Comparison of ENCODE assay signal across 10 cellular contexts in the genomic region with DNA sequence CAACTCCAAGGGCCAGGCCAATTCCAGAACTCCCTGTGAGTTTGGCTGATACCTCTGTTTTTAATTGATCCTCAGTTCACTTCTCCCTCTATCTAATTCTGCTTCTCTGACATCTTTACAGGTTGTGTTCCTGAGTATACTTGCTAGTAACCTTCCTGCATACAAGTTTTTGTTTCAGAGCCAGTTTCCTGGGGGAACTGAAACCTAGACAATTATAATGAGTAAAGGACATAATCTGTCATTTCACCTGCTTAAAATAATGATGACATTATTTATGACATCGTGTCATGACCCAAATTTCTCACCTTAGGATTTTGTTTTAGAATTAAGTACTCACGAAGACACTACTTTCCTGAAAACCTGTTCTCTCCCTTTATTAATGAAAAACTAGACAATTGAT. TPM values are rescaled to one million over a fixed set of nuclear protein-coding genes. Genes with fewer than 3 reads are reported as not detected.
DNase-seq lines count a peak whose midpoint lies in the region; ATAC-seq and TF ChIP-seq lines count a peak whose summit lies in the region.
"Had no signal": no experiment of that assay in that cellular context is flagged by ENCODE, and none has a peak within 500 bp of the region (broad histone marks: within the 10 kb centered on the region; RNA-seq: fewer than 3 reads in every experiment).

No MANE protein-coding gene starts in this region.

- no peak for DNase-seq in T-helper 17 cell
- DNase-seq in Kasumi-1 (lab: John Stamatoyannopoulos, UW): no peak
- no peak for DNase-seq in activated effector memory CD4-positive, alpha-beta T cell treated with Interleukin-2 at 50 U/mL for 16 hours
- no peak for DNase-seq in ovary
- DNase-seq: T1000 had no signal

- TF ChIP-seq POLR2A in GM15510 (IDR thresholded peaks at IDR 0.05; ENCODE audit: borderline replicate concordance, extremely low read depth, insufficient read length) (peak; percentile 20), gastroesophageal sphincter (IDR thresholded peaks at IDR 0.05) (no peak), ovary (IDR thresholded peaks at IDR 0.05) (no peak)

- H3K4me1 Mint-ChIP-seq in T-helper 17 cell: peaks cover 3% of the 10 kb centered on the region

- H3K4me1 ChIP-seq in gastroesophageal sphincter: no peaks in the 10 kb centered on the region
- no peaks in the 10 kb centered on the region for H3K4me1 ChIP-seq in ovary (ENCODE audit: insufficient read depth)

- ATAC-seq in GM19468 (IDR thresholded peaks at IDR 0.05; ENCODE audit: extremely low read depth, unreplicated experiment) (peak; percentile 38), HG03066 (IDR thresholded peaks at IDR 0.05; ENCODE audit: low read depth, unreplicated experiment) (peak; percentile 55), T-helper 17 cell (peak; percentile 53), gastroesophageal sphincter (no peak)

- H3K9me3 ChIP-seq in T-helper 17 cell (ENCODE audit: control insufficient read depth, low read length, poor library complexity, severe bottlenecking) (no peaks in the 10 kb centered on the region), gastroesophageal sphincter (no peaks in the 10 kb centered on the region), ovary (no peaks in the 10 kb centered on the region)

- H3K27ac ChIP-seq in gastroesophageal sphincter (no peak overlapping the region), ovary (no peak overlapping the region)

- 72 to 86% methylated on average over 2 of the region's 2 CpGs for WGBS in gastroesophageal sphincter (ENCODE audit: low coverage in 1 of 2), 2 donors
- 86 to 89% (median 88%) methylated on average over 2 of the region's 2 CpGs for WGBS in ovary, 3 donors

- no peak overlapping the region for H3K4me3 ChIP-seq in gastroesophageal sphincter
- H3K4me3 ChIP-seq in ovary: no peak overlapping the region

- no peaks in the 10 kb centered on the region for H3K27me3 Mint-ChIP-seq in T-helper 17 cell
- H3K27me3 Mint-ChIP-seq: activated naive CD8-positive, alpha-beta T cell had no signal

- H3K36me3 ChIP-seq in gastroesophageal sphincter: no peaks in the 10 kb centered on the region
- no peaks in the 10 kb centered on the region for H3K36me3 ChIP-seq in ovary

- no peak overlapping the region for H3K27ac Mint-ChIP-seq in T-helper 17 cell
- H3K27ac Mint-ChIP-seq: activated naive CD8-positive, alpha-beta T cell had no signal

- H3K4me3 Mint-ChIP-seq in T-helper 17 cell: no peak overlapping the region
- H3K4me3 Mint-ChIP-seq: activated naive CD8-positive, alpha-beta T cell had no signal

- TF ChIP-seq CTCF in gastroesophageal sphincter (IDR thresholded peaks at IDR 0.05) (no peak), ovary (IDR thresholded peaks at IDR 0.05) (no peak)

- no peaks in the 10 kb centered on the region for H3K36me3 Mint-ChIP-seq in T-helper 17 cell (ENCODE audit: low read depth)

- TF ChIP-seq EP300 in gastroesophageal sphincter (IDR thresholded peaks at IDR 0.05) (no peak), ovary (IDR thresholded peaks at IDR 0.05) (no peak)

- no peaks in the 10 kb centered on the region for H3K27me3 ChIP-seq in gastroesophageal sphincter
- no peaks in the 10 kb centered on the region for H3K27me3 ChIP-seq in ovary

- intact Hi-C loops in ovary (cut with DNase I): no loop called here

RNA-seq across cellular contexts. Expression of a gene that starts 12.5 kb away (rescaled TPM):
- total RNA-seq in T-helper 17 cell (100 to 1,000 TPM; 146 to 160 TPM), gastroesophageal sphincter (100 to 1,000 TPM; 116 to 148 (median 119) TPM), ovary (100 to 1,000 TPM in 5 of 7 donors, 10 to 100 TPM in 2; 83.0 to 145 (median 102) TPM)
- polyA plus RNA-seq in ovary: 10 to 100 TPM; 45.6 to 61.3 TPM
